1 cellular context compared by ENCODE assay signal in the genomic region with DNA sequence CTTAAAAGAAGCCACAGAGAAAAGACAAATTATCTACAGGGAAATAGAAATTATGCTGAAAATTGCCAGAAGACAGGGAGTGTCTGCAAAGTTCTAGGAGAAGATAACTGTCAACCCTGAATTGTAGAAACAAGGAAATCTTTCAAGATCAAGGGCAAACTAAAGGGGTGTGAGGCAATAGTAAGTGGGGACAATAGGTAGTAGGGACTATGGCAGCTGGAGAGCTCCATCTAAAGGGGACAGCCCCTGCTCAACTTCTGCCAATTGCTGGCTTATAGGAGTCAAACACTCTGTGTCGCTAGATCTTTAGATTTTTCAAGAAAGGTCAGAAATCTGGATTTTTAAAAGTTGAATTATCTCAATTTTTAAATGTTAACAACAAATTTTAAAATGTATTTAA.
TF ChIP-seq lines count a peak whose summit lies in the region.

No MANE protein-coding gene starts in this region.

TF ChIP-seq in K562, 482 proteins besides CTCF, POLR2A, EP300 and RAD21:
- TF ChIP-seq, protein P1, sequence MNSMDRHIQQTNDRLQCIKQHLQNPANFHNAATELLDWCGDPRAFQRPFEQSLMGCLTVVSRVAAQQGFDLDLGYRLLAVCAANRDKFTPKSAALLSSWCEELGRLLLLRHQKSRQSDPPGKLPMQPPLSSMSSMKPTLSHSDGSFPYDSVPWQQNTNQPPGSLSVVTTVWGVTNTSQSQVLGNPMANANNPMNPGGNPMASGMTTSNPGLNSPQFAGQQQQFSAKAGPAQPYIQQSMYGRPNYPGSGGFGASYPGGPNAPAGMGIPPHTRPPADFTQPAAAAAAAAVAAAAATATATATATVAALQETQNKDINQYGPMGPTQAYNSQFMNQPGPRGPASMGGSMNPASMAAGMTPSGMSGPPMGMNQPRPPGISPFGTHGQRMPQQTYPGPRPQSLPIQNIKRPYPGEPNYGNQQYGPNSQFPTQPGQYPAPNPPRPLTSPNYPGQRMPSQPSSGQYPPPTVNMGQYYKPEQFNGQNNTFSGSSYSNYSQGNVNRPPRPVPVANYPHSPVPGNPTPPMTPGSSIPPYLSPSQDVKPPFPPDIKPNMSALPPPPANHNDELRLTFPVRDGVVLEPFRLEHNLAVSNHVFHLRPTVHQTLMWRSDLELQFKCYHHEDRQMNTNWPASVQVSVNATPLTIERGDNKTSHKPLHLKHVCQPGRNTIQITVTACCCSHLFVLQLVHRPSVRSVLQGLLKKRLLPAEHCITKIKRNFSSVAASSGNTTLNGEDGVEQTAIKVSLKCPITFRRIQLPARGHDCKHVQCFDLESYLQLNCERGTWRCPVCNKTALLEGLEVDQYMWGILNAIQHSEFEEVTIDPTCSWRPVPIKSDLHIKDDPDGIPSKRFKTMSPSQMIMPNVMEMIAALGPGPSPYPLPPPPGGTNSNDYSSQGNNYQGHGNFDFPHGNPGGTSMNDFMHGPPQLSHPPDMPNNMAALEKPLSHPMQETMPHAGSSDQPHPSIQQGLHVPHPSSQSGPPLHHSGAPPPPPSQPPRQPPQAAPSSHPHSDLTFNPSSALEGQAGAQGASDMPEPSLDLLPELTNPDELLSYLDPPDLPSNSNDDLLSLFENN (IDR thresholded peaks at IDR 0.05; ENCODE audit: low read depth in 2 of 2, low read length in 2 of 2): no peak
- TF ChIP-seq RBM25 (IDR thresholded peaks at IDR 0.05; ENCODE audit: low read depth, low read length, severe bottlenecking): peak; percentile 13
- peak; percentile 51 for TF ChIP-seq ZFP36 (IDR thresholded peaks at IDR 0.05; ENCODE audit: low read depth, low read length, partially characterized antibody)
- TF ChIP-seq ZFP30 (CRISPR knock-in tag; IDR thresholded peaks at IDR 0.05; ENCODE audit: borderline replicate concordance): no peak
